Comparison of ENCODE assay signal across 16 cellular contexts in genomic region chr2:232477751-232478510, GRCh38. TPM values are rescaled to one million over a fixed set of nuclear protein-coding genes. Genes with fewer than 3 reads are reported as not detected.
DNase-seq lines count a peak whose midpoint lies in the region; ATAC-seq, FAIRE-seq and TF ChIP-seq lines count a peak whose summit lies in the region.
"Had no signal": no experiment of that assay in that cellular context is flagged by ENCODE, and none has a peak within 500 bp of the region (broad histone marks: within the 10 kb centered on the region; RNA-seq: fewer than 3 reads in every experiment).

No MANE protein-coding gene starts in this region.

- BruUV-seq in HepG2 (replicated peaks; lab: Mats Ljungman, UMichigan) = no TSS peak
- BruUV-seq in IMR-90 (replicated peaks; lab: Mats Ljungman, UMichigan) = no TSS peak

- H3K27ac ChIP-seq in HepG2 (ENCODE audit: extremely low read length, insufficient read depth, low read length) (no peak overlapping the region), right lobe of liver (no peak overlapping the region), IMR-90 (ENCODE audit: insufficient read depth, low read length) (no peak overlapping the region), lower lobe of right lung (no peak overlapping the region), upper lobe of right lung (no peak overlapping the region)
- H3K27ac ChIP-seq: BLaER1 treated with 17β-estradiol and CSF1 and Interleukin-3, amounts not matched to agents 10 nM and 100 nM; RWPE1 had no signal

- H3K14ac ChIP-seq in IMR-90 (replicated peaks; ENCODE audit: low read depth, low read length) = no peak overlapping the region

- no peak for FAIRE-seq in HepG2 (lab: Jason Lieb, UNC)

- TF ChIP-seq CTCF in HepG2 (CRISPR knock-in tag; IDR thresholded peaks at IDR 0.05) = no peak
- TF ChIP-seq CTCF in right lobe of liver (IDR thresholded peaks at IDR 0.05) = no peak
- TF ChIP-seq CTCF in IMR-90 (conservative IDR thresholded peaks at IDR 0.05; ENCODE audit: low read depth, low read length) = no peak
- no peak for TF ChIP-seq CTCF in lower lobe of right lung (IDR thresholded peaks at IDR 0.05)
- TF ChIP-seq CTCF in upper lobe of right lung (IDR thresholded peaks at IDR 0.05) = no peak

- TF ChIP-seq EP300 in HepG2 (IDR thresholded peaks at IDR 0.05; ENCODE audit: low read depth in 2 of 2, low read length in 2 of 2) (no peak), HepG2 (CRISPR knock-in tag; IDR thresholded peaks at IDR 0.05; ENCODE audit: borderline replicate concordance) (no peak)

- no peaks in the 10 kb centered on the region for H3K79me2 ChIP-seq in HepG2 (ENCODE audit: insufficient read depth, low read length)

- in situ Hi-C loops in HepG2 (cut with HindIII; ENCODE audit: extremely low pct_ligation_motif_present, low pct_unique_long_range_greater_than_20kb) = no loop called here
- in situ Hi-C loops in IMR-90 (cut with MboI; ENCODE audit: low sequenced_read_pairs) = no loop called here

- no peaks in the 10 kb centered on the region for H3K79me1 ChIP-seq in IMR-90 (ENCODE audit: low read depth in 1 of 2, low read length in 2 of 2)

- H3K27me3 ChIP-seq in HepG2 (ENCODE audit: control insufficient read depth in 1 of 2, insufficient read depth in 2 of 2, low read length in 2 of 2) (peaks cover 26 to 87% of the 10 kb centered on the region in 2 experiments), right lobe of liver (no peaks in the 10 kb centered on the region), IMR-90 (ENCODE audit: control insufficient read depth, insufficient read depth, low read length) (peaks cover 51% of the 10 kb centered on the region), lower lobe of right lung (ENCODE audit: low read depth) (peaks cover 18% of the 10 kb centered on the region), upper lobe of right lung (no peaks in the 10 kb centered on the region)

- H2AK5ac ChIP-seq in IMR-90 (ENCODE audit: low read depth, low read length) = no peak overlapping the region

- H4K8ac ChIP-seq in IMR-90 (ENCODE audit: low read depth in 2 of 2, low read length in 2 of 2) = no peak overlapping the region

- no peak overlapping the region for H2AFZ ChIP-seq in HepG2 (ENCODE audit: low read length)
- H2AFZ ChIP-seq in IMR-90 (replicated peaks; ENCODE audit: low read length, poor library complexity) = peak overlapping the region; percentile 33

- H3K4me1 ChIP-seq in HepG2 (ENCODE audit: insufficient read depth, low read length) (no peaks in the 10 kb centered on the region), right lobe of liver (no peaks in the 10 kb centered on the region), IMR-90 (ENCODE audit: control insufficient read depth, insufficient read depth, low read length) (no peaks in the 10 kb centered on the region), lower lobe of right lung (no peaks in the 10 kb centered on the region), upper lobe of right lung (no peaks in the 10 kb centered on the region)
- H3K4me1 ChIP-seq: BLaER1 treated with 17β-estradiol and CSF1 and Interleukin-3, amounts not matched to agents 10 nM and 100 nM had no signal

- no peak overlapping the region for H4K5ac ChIP-seq in IMR-90 (ENCODE audit: low read depth, low read length)

- TF ChIP-seq RAD21 in HepG2 (CRISPR knock-in tag; IDR thresholded peaks at IDR 0.05) (no peak), IMR-90 (IDR thresholded peaks at IDR 0.05; ENCODE audit: low read length) (no peak)

- no peak for TF ChIP-seq POLR2A in HepG2 (IDR thresholded peaks at IDR 0.05; ENCODE audit: insufficient read depth in 1 of 2, low read depth in 2 of 2, low read length in 2 of 2)
- TF ChIP-seq POLR2A in right lobe of liver (IDR thresholded peaks at IDR 0.05) = no peak
- TF ChIP-seq POLR2A in IMR-90 (IDR thresholded peaks at IDR 0.05; ENCODE audit: low read depth, low read length) = no peak

- no peak overlapping the region for H3K4me3 ChIP-seq in HepG2 (replicated peaks in 1 of 3; ENCODE audit: insufficient read depth in 1 of 3, low read depth in 2 of 3, low read length in 3 of 3)
- no peak overlapping the region for H3K4me3 ChIP-seq in right lobe of liver
- no peak overlapping the region for H3K4me3 ChIP-seq in IMR-90 (ENCODE audit: insufficient read depth, low read depth, low read length)
- H3K4me3 ChIP-seq in lower lobe of right lung = no peak overlapping the region
- H3K4me3 ChIP-seq in upper lobe of right lung = no peak overlapping the region
- H3K4me3 ChIP-seq: BLaER1 treated with 17β-estradiol and CSF1 and Interleukin-3, amounts not matched to agents 10 nM and 100 nM; HAP-1 had no signal

- H3K9ac ChIP-seq in HepG2 (ENCODE audit: insufficient read depth, low read depth, low read length) = no peak overlapping the region
- no peak overlapping the region for H3K9ac ChIP-seq in IMR-90 (ENCODE audit: low read depth, low read length)
- H3K9ac ChIP-seq: BLaER1 treated with 17β-estradiol and CSF1 and Interleukin-3, amounts not matched to agents 10 nM and 100 nM had no signal

- CTCF ChIA-PET in HepG2 (lab: Yijun Ruan, JAX; ENCODE audit: low intra/inter-chr PET ratio, low total read pairs) = no interaction called here
- CTCF ChIA-PET in IMR-90 (lab: Yijun Ruan, JAX) = no interaction called here

- ATAC-seq in HepG2 = no peak
- ATAC-seq in right lobe of liver = no peak
- ATAC-seq in IMR-90 (ENCODE audit: low read depth) = no peak
- ATAC-seq in lower lobe of right lung = no peak
- no peak for ATAC-seq in upper lobe of right lung

- no peaks in the 10 kb centered on the region for H3K9me3 ChIP-seq in HepG2 (ENCODE audit: low read length)
- no peaks in the 10 kb centered on the region for H3K9me3 ChIP-seq in right lobe of liver
- no peaks in the 10 kb centered on the region for H3K9me3 ChIP-seq in IMR-90 (ENCODE audit: control insufficient read depth, insufficient read depth, low read length)
- no peaks in the 10 kb centered on the region for H3K9me3 ChIP-seq in lower lobe of right lung
- no peaks in the 10 kb centered on the region for H3K9me3 ChIP-seq in upper lobe of right lung
- H3K9me3 ChIP-seq: HAP-1 had no signal

- no peaks in the 10 kb centered on the region; the same call in 1 of the 2 replicates for H4K20me1 ChIP-seq in HepG2 (ENCODE audit: insufficient read depth, low read length)
- no peaks in the 10 kb centered on the region for H4K20me1 ChIP-seq in IMR-90 (ENCODE audit: insufficient read depth, low read length)

- DNase-seq in HepG2 (ENCODE audit: low spot score) (no peak), right lobe of liver (no peak), IMR-90 (no peak), lower lobe of right lung (peak; percentile 28), upper lobe of right lung (peak; percentile 46), NCI-H1694 (lab: John Stamatoyannopoulos, UW) (no peak), CD1c-positive myeloid dendritic cell (ENCODE audit: extremely low spot score) (no peak)
- DNase-seq: NCI-H1436 treated with DMSO at 0.1 percent for 48 hours, NCI-H226, NCI-H526 treated with DMSO at 0.1 percent for 48 hours had no signal

- no peak overlapping the region for H3K18ac ChIP-seq in IMR-90 (ENCODE audit: low read depth, low read length)

- H2BK5ac ChIP-seq in IMR-90 (ENCODE audit: low read depth, low read length, poor library complexity, severe bottlenecking) = no peak overlapping the region

- dilution Hi-C loops in IMR-90 (cut with HindIII; ENCODE audit: low sequenced_read_pairs, unreplicated experiment) = no loop called here

- WGBS in HepG2 (ENCODE audit: low lambda C conversion rate) = 0% methylated on average over 8 of the region's 13 CpGs
- WGBS in right lobe of liver (ENCODE audit: insufficient coverage, low coverage, low lambda C conversion rate, missing lambda C conversion rate) = 91% methylated on average over 3 of the region's 13 CpGs
- 64% methylated on average over 5 of the region's 13 CpGs; no CpG with 5 or more reads in 1 of the 2 experiments for WGBS in IMR-90 (ENCODE audit: extremely low coverage in 2 of 2, insufficient read length in 1 of 2), 2 experiments

- no peak overlapping the region for H2BK120ac ChIP-seq in IMR-90 (ENCODE audit: low read depth, low read length)

- no peak overlapping the region for H3K23ac ChIP-seq in IMR-90 (ENCODE audit: low read depth, low read length)

- no peak overlapping the region for H2AK9ac ChIP-seq in IMR-90 (replicated peaks; ENCODE audit: low read depth, low read length, poor library complexity)

- no peaks in the 10 kb centered on the region for H3K9me1 ChIP-seq in IMR-90 (ENCODE audit: insufficient read depth, low read length)

- H3K56ac ChIP-seq in IMR-90 (ENCODE audit: extremely low read depth, insufficient read depth, low read length) = no peak overlapping the region

- H4K91ac ChIP-seq in IMR-90 (ENCODE audit: insufficient read depth, low read depth, low read length) = no peak overlapping the region

- POLR2A ChIA-PET in HepG2 (lab: Yijun Ruan, JAX) (no interaction called here), IMR-90 (lab: Charles Lee; ENCODE audit: unreplicated experiment) (no interaction called here)

- no peak overlapping the region for H3K4me2 ChIP-seq in HepG2 (ENCODE audit: low read depth, low read length)
- H3K4me2 ChIP-seq in IMR-90 (ENCODE audit: low read depth, low read length) = no peak overlapping the region
- H3K4me2 ChIP-seq: BLaER1 treated with 17β-estradiol and CSF1 and Interleukin-3, amounts not matched to agents 10 nM and 100 nM had no signal

- no peaks in the 10 kb centered on the region for H3K36me3 ChIP-seq in HepG2 (replicated peaks in 1 of 2; ENCODE audit: control insufficient read depth in 1 of 2, insufficient read depth in 2 of 2, low read length in 2 of 2)
- no peaks in the 10 kb centered on the region for H3K36me3 ChIP-seq in right lobe of liver
- H3K36me3 ChIP-seq in IMR-90 (ENCODE audit: control insufficient read depth, insufficient read depth, low read length) = no peaks in the 10 kb centered on the region
- H3K36me3 ChIP-seq in lower lobe of right lung = no peaks in the 10 kb centered on the region
- H3K36me3 ChIP-seq in upper lobe of right lung = no peaks in the 10 kb centered on the region
- H3K36me3 ChIP-seq: BLaER1 treated with 17β-estradiol and CSF1 and Interleukin-3, amounts not matched to agents 10 nM and 100 nM; HAP-1 had no signal

- no peak overlapping the region for H2BK20ac ChIP-seq in IMR-90 (ENCODE audit: low read depth, low read length)

- H3K4ac ChIP-seq in IMR-90 (ENCODE audit: low read depth, low read length) = no peak overlapping the region

- intact Hi-C loops in HepG2 (cut with micrococcal nuclease; ENCODE audit: unreplicated experiment) = loop anchor here (5.0 kb wide), 1 partner anchor 44 kb away; the partner anchor contains the start of gene PRSS56
- intact Hi-C loops in right lobe of liver (cut with DNase I) = no loop called here
- intact Hi-C loops in IMR-90 (cut with micrococcal nuclease) = no loop called here
- intact Hi-C loops in lower lobe of right lung (cut with DNase I) = no loop called here
- intact Hi-C loops in upper lobe of right lung (cut with DNase I) = no loop called here

- H2BK15ac ChIP-seq in IMR-90 (ENCODE audit: low read depth, low read length) = no peak overlapping the region

RNA-seq across cellular contexts. Expression of gene ECEL1, which starts 9.7 kb away (rescaled TPM):
- total RNA-seq in HepG2 (2016; rRNA removed; fragmentation: Illumina TruSeq; extraction: Trizol) = not detected in 2 replicates
- total RNA-seq in HepG2 (2016; cell fraction: cytosol; rRNA removed; fragmentation: Illumina TruSeq; extraction: Trizol; ENCODE audit: low read depth) = not detected in 2 replicates
- total RNA-seq in HepG2 (2016; cell fraction: insoluble cytoplasmic fraction; rRNA removed; fragmentation: Illumina TruSeq; extraction: Trizol) = not detected in 2 replicates
- not detected in 2 replicates for total RNA-seq in HepG2 (2016; cell fraction: membrane; rRNA removed; fragmentation: Illumina TruSeq; extraction: Trizol)
- not detected in 2 replicates for total RNA-seq in HepG2 (2016; cell fraction: nucleus; rRNA removed; fragmentation: Illumina TruSeq; extraction: Trizol)
- polyA plus RNA-seq in HepG2 (2011; rRNA removed) = not detected in 2 replicates
- polyA plus RNA-seq in HepG2 (2011; cell fraction: cytosol; rRNA removed) = 0.06 TPM in 1 of 2 replicates, not detected in the other
- 0.05 TPM in 1 of 2 replicates, not detected in the other for polyA plus RNA-seq in HepG2 (2011; cell fraction: nucleus; rRNA removed)
- polyA plus RNA-seq in HepG2 (2012) = not detected in 2 replicates
- not detected in 2 replicates for polyA plus RNA-seq in HepG2 (2016; cell fraction: cytosol; fragmentation: Illumina TruSeq; extraction: Trizol; ENCODE audit: low read depth)
- polyA plus RNA-seq in HepG2 (2016; cell fraction: insoluble cytoplasmic fraction; fragmentation: Illumina TruSeq; extraction: Trizol; ENCODE audit: low read depth) = not detected in 2 replicates
- polyA plus RNA-seq in HepG2 (2016; cell fraction: membrane; fragmentation: Illumina TruSeq; extraction: Trizol; ENCODE audit: low read depth) = not detected in 2 replicates
- not detected in 2 replicates for polyA plus RNA-seq in HepG2 (2016; cell fraction: nucleus; fragmentation: Illumina TruSeq; extraction: Trizol; ENCODE audit: insufficient read depth, low read depth)
- not detected in 2 replicates for polyA minus RNA-seq in HepG2 (2011; rRNA and poly(A)+ RNA removed; ENCODE audit: low replicate concordance)
- not detected in 2 replicates for polyA minus RNA-seq in HepG2 (2011; cell fraction: cytosol; rRNA and poly(A)+ RNA removed)
- polyA minus RNA-seq in HepG2 (2011; cell fraction: nucleus; rRNA and poly(A)+ RNA removed) = not detected in 2 replicates
- total RNA-seq in right lobe of liver = 1 to 10 TPM in 1 of 6 experiments, under 1 TPM in 3, not detected in 2; 0.22 to 1.3 (median 0.83) TPM
- not detected in 2 replicates for total RNA-seq in IMR-90 (2012; rRNA removed)
- polyA plus RNA-seq in IMR-90 (2012; rRNA removed) = not detected in 2 replicates
- polyA plus RNA-seq in IMR-90 (2012; cell fraction: cytosol; rRNA removed) = not detected in 2 replicates
- polyA plus RNA-seq in IMR-90 (2012; cell fraction: nucleus; rRNA removed; ENCODE audit: low replicate concordance) = not detected in 2 replicates
- 1.0 TPM for total RNA-seq in lower lobe of right lung
- not detected for total RNA-seq in upper lobe of right lung
- total RNA-seq: LHCN-M2, OCI-LY7, SK-MEL-5 had no signal

RNA-seq across cellular contexts. Expression of gene ALPI, which starts 22.0 kb away (rescaled TPM):
- total RNA-seq in HepG2 (2016; rRNA removed; fragmentation: Illumina TruSeq; extraction: Trizol) = not detected in 2 replicates
- not detected in 2 replicates for total RNA-seq in HepG2 (2016; cell fraction: cytosol; rRNA removed; fragmentation: Illumina TruSeq; extraction: Trizol; ENCODE audit: low read depth)
- total RNA-seq in HepG2 (2016; cell fraction: insoluble cytoplasmic fraction; rRNA removed; fragmentation: Illumina TruSeq; extraction: Trizol) = not detected in 2 replicates
- not detected in 2 replicates for total RNA-seq in HepG2 (2016; cell fraction: membrane; rRNA removed; fragmentation: Illumina TruSeq; extraction: Trizol)
- total RNA-seq in HepG2 (2016; cell fraction: nucleus; rRNA removed; fragmentation: Illumina TruSeq; extraction: Trizol) = not detected in 2 replicates
- polyA plus RNA-seq in HepG2 (2011; rRNA removed) = 0.03 TPM in 1 of 2 replicates, not detected in the other
- polyA plus RNA-seq in HepG2 (2011; cell fraction: cytosol; rRNA removed) = 0.03 and 0.05 TPM in 2 replicates
- 0.07 TPM in 1 of 2 replicates, not detected in the other for polyA plus RNA-seq in HepG2 (2011; cell fraction: nucleus; rRNA removed)
- polyA plus RNA-seq in HepG2 (2012) = not detected in 2 replicates
- polyA plus RNA-seq in HepG2 (2016; cell fraction: cytosol; fragmentation: Illumina TruSeq; extraction: Trizol; ENCODE audit: low read depth) = not detected in 2 replicates
- polyA plus RNA-seq in HepG2 (2016; cell fraction: insoluble cytoplasmic fraction; fragmentation: Illumina TruSeq; extraction: Trizol; ENCODE audit: low read depth) = not detected in 2 replicates
- polyA plus RNA-seq in HepG2 (2016; cell fraction: membrane; fragmentation: Illumina TruSeq; extraction: Trizol; ENCODE audit: low read depth) = not detected in 2 replicates
- polyA plus RNA-seq in HepG2 (2016; cell fraction: nucleus; fragmentation: Illumina TruSeq; extraction: Trizol; ENCODE audit: insufficient read depth, low read depth) = not detected in 2 replicates
- polyA minus RNA-seq in HepG2 (2011; rRNA and poly(A)+ RNA removed; ENCODE audit: low replicate concordance) = 0.42 TPM in 1 of 2 replicates, not detected in the other
- not detected in 2 replicates for polyA minus RNA-seq in HepG2 (2011; cell fraction: cytosol; rRNA and poly(A)+ RNA removed)
- polyA minus RNA-seq in HepG2 (2011; cell fraction: nucleus; rRNA and poly(A)+ RNA removed) = not detected in 2 replicates
- under 1 TPM in 2 of 6 experiments, not detected in 4; 0.19 to 0.25 TPM for total RNA-seq in right lobe of liver
- not detected in 2 replicates for total RNA-seq in IMR-90 (2012; rRNA removed)
- polyA plus RNA-seq in IMR-90 (2012; rRNA removed) = not detected in 2 replicates
- polyA plus RNA-seq in IMR-90 (2012; cell fraction: cytosol; rRNA removed) = not detected in 2 replicates
- not detected in 2 replicates for polyA plus RNA-seq in IMR-90 (2012; cell fraction: nucleus; rRNA removed; ENCODE audit: low replicate concordance)
- total RNA-seq in lower lobe of right lung = not detected
- total RNA-seq in upper lobe of right lung = not detected
- total RNA-seq: LHCN-M2, OCI-LY7, SK-MEL-5 had no signal

RNA-seq across cellular contexts. Expression of gene PRSS56, which starts 42.3 kb away (rescaled TPM):
- not detected in 2 replicates for total RNA-seq in HepG2 (2016; rRNA removed; fragmentation: Illumina TruSeq; extraction: Trizol)
- total RNA-seq in HepG2 (2016; cell fraction: cytosol; rRNA removed; fragmentation: Illumina TruSeq; extraction: Trizol; ENCODE audit: low read depth) = not detected in 2 replicates
- 0.09 TPM in 1 of 2 replicates, not detected in the other for total RNA-seq in HepG2 (2016; cell fraction: insoluble cytoplasmic fraction; rRNA removed; fragmentation: Illumina TruSeq; extraction: Trizol)
- not detected in 2 replicates for total RNA-seq in HepG2 (2016; cell fraction: membrane; rRNA removed; fragmentation: Illumina TruSeq; extraction: Trizol)
- total RNA-seq in HepG2 (2016; cell fraction: nucleus; rRNA removed; fragmentation: Illumina TruSeq; extraction: Trizol) = not detected in 2 replicates
- polyA plus RNA-seq in HepG2 (2011; rRNA removed) = not detected in 2 replicates
- polyA plus RNA-seq in HepG2 (2011; cell fraction: cytosol; rRNA removed) = not detected in 2 replicates
- not detected in 2 replicates for polyA plus RNA-seq in HepG2 (2011; cell fraction: nucleus; rRNA removed)
- not detected in 2 replicates for polyA plus RNA-seq in HepG2 (2012)
- not detected in 2 replicates for polyA plus RNA-seq in HepG2 (2016; cell fraction: cytosol; fragmentation: Illumina TruSeq; extraction: Trizol; ENCODE audit: low read depth)
- polyA plus RNA-seq in HepG2 (2016; cell fraction: insoluble cytoplasmic fraction; fragmentation: Illumina TruSeq; extraction: Trizol; ENCODE audit: low read depth) = not detected in 2 replicates
- not detected in 2 replicates for polyA plus RNA-seq in HepG2 (2016; cell fraction: membrane; fragmentation: Illumina TruSeq; extraction: Trizol; ENCODE audit: low read depth)
- polyA plus RNA-seq in HepG2 (2016; cell fraction: nucleus; fragmentation: Illumina TruSeq; extraction: Trizol; ENCODE audit: insufficient read depth, low read depth) = not detected in 2 replicates
- polyA minus RNA-seq in HepG2 (2011; rRNA and poly(A)+ RNA removed; ENCODE audit: low replicate concordance) = not detected in 2 replicates
- polyA minus RNA-seq in HepG2 (2011; cell fraction: cytosol; rRNA and poly(A)+ RNA removed) = not detected in 2 replicates
- not detected in 2 replicates for polyA minus RNA-seq in HepG2 (2011; cell fraction: nucleus; rRNA and poly(A)+ RNA removed)
- total RNA-seq in right lobe of liver = under 1 TPM in 1 of 6 experiments, not detected in 5; 0.19 TPM
- not detected in 2 replicates for total RNA-seq in IMR-90 (2012; rRNA removed)
- not detected in 2 replicates for polyA plus RNA-seq in IMR-90 (2012; rRNA removed)
- polyA plus RNA-seq in IMR-90 (2012; cell fraction: cytosol; rRNA removed) = not detected in 2 replicates
- polyA plus RNA-seq in IMR-90 (2012; cell fraction: nucleus; rRNA removed; ENCODE audit: low replicate concordance) = not detected in 2 replicates
- not detected for total RNA-seq in lower lobe of right lung
- total RNA-seq in upper lobe of right lung = not detected
- total RNA-seq: OCI-LY7, SK-MEL-5 had no signal

RNA-seq across cellular contexts. Expression of gene CHRND, which starts 48.0 kb away (rescaled TPM):
- 0.10 TPM in 1 of 2 replicates, not detected in the other for total RNA-seq in HepG2 (2016; rRNA removed; fragmentation: Illumina TruSeq; extraction: Trizol)
- total RNA-seq in HepG2 (2016; cell fraction: cytosol; rRNA removed; fragmentation: Illumina TruSeq; extraction: Trizol; ENCODE audit: low read depth) = not detected in 2 replicates
- not detected in 2 replicates for total RNA-seq in HepG2 (2016; cell fraction: insoluble cytoplasmic fraction; rRNA removed; fragmentation: Illumina TruSeq; extraction: Trizol)
- total RNA-seq in HepG2 (2016; cell fraction: membrane; rRNA removed; fragmentation: Illumina TruSeq; extraction: Trizol) = 0.07 and 0.25 TPM in 2 replicates
- not detected in 2 replicates for total RNA-seq in HepG2 (2016; cell fraction: nucleus; rRNA removed; fragmentation: Illumina TruSeq; extraction: Trizol)
- 0.13 and 0.18 TPM in 2 replicates for polyA plus RNA-seq in HepG2 (2011; rRNA removed)
- polyA plus RNA-seq in HepG2 (2011; cell fraction: cytosol; rRNA removed) = 0.08 and 0.14 TPM in 2 replicates
- polyA plus RNA-seq in HepG2 (2011; cell fraction: nucleus; rRNA removed) = 0.12 and 0.24 TPM in 2 replicates
- 0.13 and 0.32 TPM in 2 replicates for polyA plus RNA-seq in HepG2 (2012)
- polyA plus RNA-seq in HepG2 (2016; cell fraction: cytosol; fragmentation: Illumina TruSeq; extraction: Trizol; ENCODE audit: low read depth) = 0.10 and 0.12 TPM in 2 replicates
- polyA plus RNA-seq in HepG2 (2016; cell fraction: insoluble cytoplasmic fraction; fragmentation: Illumina TruSeq; extraction: Trizol; ENCODE audit: low read depth) = not detected in 2 replicates
- polyA plus RNA-seq in HepG2 (2016; cell fraction: membrane; fragmentation: Illumina TruSeq; extraction: Trizol; ENCODE audit: low read depth) = 0.11 and 0.52 TPM in 2 replicates
- 0.26 TPM in 1 of 2 replicates, not detected in the other for polyA plus RNA-seq in HepG2 (2016; cell fraction: nucleus; fragmentation: Illumina TruSeq; extraction: Trizol; ENCODE audit: insufficient read depth, low read depth)
- 0.28 TPM in 1 of 2 replicates, not detected in the other for polyA minus RNA-seq in HepG2 (2011; rRNA and poly(A)+ RNA removed; ENCODE audit: low replicate concordance)
- polyA minus RNA-seq in HepG2 (2011; cell fraction: cytosol; rRNA and poly(A)+ RNA removed) = not detected in 2 replicates
- not detected in 2 replicates for polyA minus RNA-seq in HepG2 (2011; cell fraction: nucleus; rRNA and poly(A)+ RNA removed)
- not detected for total RNA-seq in right lobe of liver
- not detected in 2 replicates for total RNA-seq in IMR-90 (2012; rRNA removed)
- polyA plus RNA-seq in IMR-90 (2012; rRNA removed) = not detected in 2 replicates
- not detected in 2 replicates for polyA plus RNA-seq in IMR-90 (2012; cell fraction: cytosol; rRNA removed)
- polyA plus RNA-seq in IMR-90 (2012; cell fraction: nucleus; rRNA removed; ENCODE audit: low replicate concordance) = not detected in 2 replicates
- not detected for total RNA-seq in lower lobe of right lung
- not detected for total RNA-seq in upper lobe of right lung
- total RNA-seq: OCI-LY7 had no signal

Comparison
In these comparisons a context has a peak if more than half of its experiments do, and no peak if none do; other contexts are left out.
1. DNase-seq: peak in lower lobe of right lung (single experiment) and upper lobe of right lung (single experiment); none in HepG2 (single experiment), right lobe of liver (0 of 3), IMR-90 (single experiment), NCI-H1694 (single experiment) and CD1c-positive myeloid dendritic cell (single experiment).